Comparison of ENCODE assay signal across 23 cellular contexts in the genomic region with DNA sequence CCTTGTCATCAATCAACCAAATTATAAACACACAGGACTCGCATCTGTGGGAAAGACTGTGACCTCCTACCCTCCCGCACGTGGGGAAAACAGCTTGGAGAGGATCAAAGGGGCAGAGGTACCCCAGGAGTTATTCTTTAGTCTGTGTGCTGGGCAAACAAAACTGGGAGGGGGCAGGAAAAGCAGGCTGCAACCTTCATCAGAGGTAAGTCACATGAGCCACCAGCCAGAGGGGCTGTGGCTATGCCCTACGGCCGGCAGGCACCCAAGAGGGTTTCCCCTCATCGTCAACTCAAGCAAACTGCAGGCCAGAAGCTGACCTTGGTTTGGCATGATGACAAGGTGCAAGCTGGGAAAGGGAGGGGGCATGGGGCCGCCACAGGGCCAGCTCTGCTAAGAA. TPM values are rescaled to one million over a fixed set of nuclear protein-coding genes. Genes with fewer than 3 reads are reported as not detected.
A peak's percentile ranks its signal among the peaks of the same experiment; 100 is the strongest.
DNase-seq lines count a peak whose midpoint lies in the region; ATAC-seq, FAIRE-seq and TF ChIP-seq lines count a peak whose summit lies in the region.
"Had no signal": no experiment of that assay in that cellular context is flagged by ENCODE, and none has a peak within 500 bp of the region (broad histone marks: within the 10 kb centered on the region; RNA-seq: fewer than 3 reads in every experiment).

No MANE protein-coding gene starts in this region.

- peak overlapping the region; percentile 80 for H3K27ac Mint-ChIP-seq in progenitor cell of endocrine pancreas
- H3K27ac Mint-ChIP-seq: CD14-positive monocyte had no signal

- H3K9me3 Mint-ChIP-seq in progenitor cell of endocrine pancreas (ENCODE audit: low read depth), result no peaks in the 10 kb centered on the region
- H3K9me3 Mint-ChIP-seq: CD14-positive monocyte had no signal

- no peaks in the 10 kb centered on the region for H3K36me3 ChIP-seq in endothelial cell of umbilical vein (ENCODE audit: control insufficient read depth in 2 of 2, extremely low read depth in 1 of 2, insufficient read depth in 2 of 2, low read length in 2 of 2)

- no peak overlapping the region for H3K9ac ChIP-seq in endothelial cell of umbilical vein (replicated peaks; ENCODE audit: extremely low read depth, insufficient read depth, low read length)

- FAIRE-seq in endothelial cell of umbilical vein (lab: Jason Lieb, UNC), result no peak
- FAIRE-seq: H54 had no signal

- H2AFZ ChIP-seq in endothelial cell of umbilical vein (ENCODE audit: low read depth, low read length), result no peak overlapping the region

- POLR2A ChIA-PET in endothelial cell of umbilical vein (lab: Charles Lee), result no interaction called here

- H3K4me1 ChIP-seq in endothelial cell of umbilical vein (ENCODE audit: control insufficient read depth, extremely low read depth, insufficient read depth, low read length), result peaks cover 38% of the 10 kb centered on the region

- no peaks in the 10 kb centered on the region for H4K20me1 ChIP-seq in endothelial cell of umbilical vein (replicated peaks; ENCODE audit: control insufficient read depth, extremely low read depth, insufficient read depth, low read length)

- H3K4me2 ChIP-seq in endothelial cell of umbilical vein (ENCODE audit: insufficient read depth, low read length), result no peak overlapping the region

- H3K9me1 ChIP-seq in endothelial cell of umbilical vein (replicated peaks; ENCODE audit: control insufficient read depth, extremely low read depth, insufficient read depth, low read length), result no peaks in the 10 kb centered on the region

- CTCF ChIA-PET in endothelial cell of umbilical vein (lab: Charles Lee), result interaction anchor here (1.7 kb wide), 1 partner anchor 19 kb away, joined by 5 read pairs; no protein-coding TSS in a partner anchor

- dilution Hi-C loops in endothelial cell of umbilical vein (cut with MboI; ENCODE audit: extremely low pct_ligation_motif_present, low sequenced_read_pairs), result no loop called here

- no peaks in the 10 kb centered on the region for H3K9me3 ChIP-seq in endothelial cell of umbilical vein (replicated peaks; ENCODE audit: control insufficient read depth, insufficient read depth, low read length)

- H3K4me3 ChIP-seq in endothelial cell of umbilical vein (replicated peaks in 1 of 3; ENCODE audit: insufficient read depth in 1 of 3, low read depth in 1 of 3, low read length in 3 of 3), result no peak overlapping the region

- no peak for ATAC-seq in stimulated activated naive CD8-positive, alpha-beta T cell treated with anti-CD3 and anti-CD28 coated beads, Interleukin-15, Interleukin-2, amounts not matched to agents 100 U/mL and 50 U/mL, for 24 hours

- TF ChIP-seq POLR2A in endothelial cell of umbilical vein (IDR thresholded peaks at IDR 0.05; ENCODE audit: low read depth, low read length), result no peak

- no peak overlapping the region for H3K27ac ChIP-seq in endothelial cell of umbilical vein (ENCODE audit: insufficient read depth, low read depth, low read length)
- H3K27ac ChIP-seq: 22Rv1 had no signal

- peaks cover 7% of the 10 kb centered on the region for H3K79me2 ChIP-seq in endothelial cell of umbilical vein (ENCODE audit: control insufficient read depth, insufficient read depth, low read length)

- TF ChIP-seq CTCF in endothelial cell of umbilical vein (IDR thresholded peaks at IDR 0.05; ENCODE audit: extremely low read depth in 1 of 2, insufficient read depth in 1 of 2, low read depth in 1 of 2, low read length in 2 of 2) (no peak), progenitor cell of endocrine pancreas (IDR thresholded peaks at IDR 0.05; ENCODE audit: unreplicated experiment) (no peak)

- peak overlapping the region; percentile 41 for H3K4me3 Mint-ChIP-seq in progenitor cell of endocrine pancreas (ENCODE audit: low read depth)
- H3K4me3 Mint-ChIP-seq: CD14-positive monocyte had no signal

- no peaks in the 10 kb centered on the region for H3K27me3 ChIP-seq in endothelial cell of umbilical vein (ENCODE audit: control insufficient read depth in 2 of 2, insufficient read depth in 2 of 2, low read length in 2 of 2)

- peaks cover 79% of the 10 kb centered on the region for H3K4me1 Mint-ChIP-seq in progenitor cell of endocrine pancreas (ENCODE audit: low read depth)

- H3K36me3 Mint-ChIP-seq in progenitor cell of endocrine pancreas (ENCODE audit: insufficient read depth), result peaks cover 13% of the 10 kb centered on the region

- H3K27me3 Mint-ChIP-seq in progenitor cell of endocrine pancreas, result peaks cover 7% of the 10 kb centered on the region

- BruUV-seq in endothelial cell of umbilical vein (replicated peaks; lab: Mats Ljungman, UMichigan), result no TSS peak

- DNase-seq in NCI-H1417 (lab: John Stamatoyannopoulos, UW) (peak in 2 of 3 experiments; percentile 37 to 81), NCI-H1417 treated with DMSO at 0.1 percent for 48 hours (lab: John Stamatoyannopoulos, UW) (no peak), NCI-H146 treated with DMSO at 0.1 percent for 48 hours (lab: John Stamatoyannopoulos, UW; ENCODE audit: unreplicated experiment) (peak; percentile 33), endothelial cell of umbilical vein (ENCODE audit: low read depth, low spot score) (peak; percentile 30), progenitor cell of endocrine pancreas (ENCODE audit: low spot score, unreplicated experiment) (no peak), DMS114 treated with DMSO at 0.1 percent for 48 hours (lab: John Stamatoyannopoulos, UW; ENCODE audit: unreplicated experiment) (no peak)
- DNase-seq in stimulated activated naive CD8-positive, alpha-beta T cell treated with anti-CD3 and anti-CD28 coated beads, Interleukin-15, Interleukin-2, amounts not matched to agents 100 U/mL and 50 U/mL, for 24 hours, result no peak
- no peak for DNase-seq in activated effector memory CD4-positive, alpha-beta T cell treated with anti-CD3 and anti-CD28 coated beads, Interleukin-2, amount 50 U/mL, for 16 hours
- DNase-seq: AML-193, COR-L47, DMS153, GDM1, KBM-7, NCI-H1105, NCI-H1930, NCI-H446, NCI-H526 treated with DMSO at 0.1 percent for 48 hours, OCI-M1, SHP77 had no signal

- intact Hi-C loops in endothelial cell of umbilical vein (cut with micrococcal nuclease), result no loop called here

TF ChIP-seq in endothelial cell of umbilical vein, 7 proteins besides CTCF, POLR2A, EP300 and RAD21:
- no peak for TF ChIP-seq FOS (IDR thresholded peaks at IDR 0.05; ENCODE audit: borderline replicate concordance, insufficient read depth, low read length)
- TF ChIP-seq, protein P1, sequence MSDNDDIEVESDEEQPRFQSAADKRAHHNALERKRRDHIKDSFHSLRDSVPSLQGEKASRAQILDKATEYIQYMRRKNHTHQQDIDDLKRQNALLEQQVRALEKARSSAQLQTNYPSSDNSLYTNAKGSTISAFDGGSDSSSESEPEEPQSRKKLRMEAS (IDR thresholded peaks at IDR 0.05; ENCODE audit: insufficient read depth, insufficient read length), result no peak
- TF ChIP-seq GATA2 (IDR thresholded peaks at IDR 0.05; ENCODE audit: insufficient read depth, insufficient read length, low read depth, low read length), result no peak
- TF ChIP-seq MYC (IDR thresholded peaks at IDR 0.05; ENCODE audit: low read depth, low read length), result no peak
- TF ChIP-seq EZH2 (IDR thresholded peaks at IDR 0.05; ENCODE audit: borderline replicate concordance, low read depth, low read length, severe bottlenecking), result no peak
- no peak for TF ChIP-seq JUN (IDR thresholded peaks at IDR 0.05; ENCODE audit: borderline replicate concordance, insufficient read depth, insufficient read length, low read depth)
- TF ChIP-seq POLR2AphosphoS5 (IDR thresholded peaks at IDR 0.05; ENCODE audit: insufficient read depth, low read depth, low read length), result no peak

RNA-seq across cellular contexts. Expression of a gene that starts 12.5 kb away (rescaled TPM):
- total RNA-seq in endothelial cell of umbilical vein (54.7 and 66.2 TPM in 2 replicates), progenitor cell of endocrine pancreas (35.7 and 39.5 TPM in 2 replicates)
- polyA plus RNA-seq in endothelial cell of umbilical vein, result 85.9 TPM in 2 replicates
- polyA plus RNA-seq in endothelial cell of umbilical vein (2011; cell fraction: cytosol; rRNA removed), result 76.3 and 87.7 TPM in 2 replicates
- 37.8 and 40.8 TPM in 2 replicates for polyA plus RNA-seq in endothelial cell of umbilical vein (2011; cell fraction: nucleus; rRNA removed)
- polyA plus RNA-seq in endothelial cell of umbilical vein (2012), result 49.5 and 57.3 TPM in 2 replicates
- 47.4 and 52.7 TPM in 2 replicates for polyA minus RNA-seq in endothelial cell of umbilical vein
- polyA minus RNA-seq in endothelial cell of umbilical vein (2011; cell fraction: cytosol; rRNA and poly(A)+ RNA removed), result 20.1 TPM
- polyA minus RNA-seq in endothelial cell of umbilical vein (2011; cell fraction: nucleus; rRNA and poly(A)+ RNA removed), result 19.8 and 21.2 TPM in 2 replicates

RNA-seq across cellular contexts. Expression of a gene that starts 54.3 kb away (rescaled TPM):
- 22.1 TPM in 2 replicates for total RNA-seq in endothelial cell of umbilical vein
- polyA plus RNA-seq in endothelial cell of umbilical vein, result 175 and 265 TPM in 2 replicates
- 56.7 and 70.5 TPM in 2 replicates for polyA plus RNA-seq in endothelial cell of umbilical vein (2011; cell fraction: cytosol; rRNA removed)
- 21.7 and 27.7 TPM in 2 replicates for polyA plus RNA-seq in endothelial cell of umbilical vein (2011; cell fraction: nucleus; rRNA removed)
- polyA plus RNA-seq in endothelial cell of umbilical vein (2012), result 3.1 and 3.6 TPM in 2 replicates
- polyA minus RNA-seq in endothelial cell of umbilical vein, result 84.2 and 89.6 TPM in 2 replicates
- polyA minus RNA-seq in endothelial cell of umbilical vein (2011; cell fraction: cytosol; rRNA and poly(A)+ RNA removed), result not detected
- 15.0 and 19.9 TPM in 2 replicates for polyA minus RNA-seq in endothelial cell of umbilical vein (2011; cell fraction: nucleus; rRNA and poly(A)+ RNA removed)
- total RNA-seq in progenitor cell of endocrine pancreas, result 42.2 and 48.0 TPM in 2 replicates
- total RNA-seq: Daoy had no signal
- polyA plus RNA-seq: CD14-positive monocyte had no signal

Comparison
In these comparisons a context has a peak if more than half of its experiments do, and no peak if none do; other contexts are left out.
1. DNase-seq: peak in NCI-H1417 (2 of 3), NCI-H146 treated with DMSO at 0.1 percent for 48 hours (single experiment) and endothelial cell of umbilical vein (single experiment); none in NCI-H1417 treated with DMSO at 0.1 percent for 48 hours (single experiment), progenitor cell of endocrine pancreas (single experiment), DMS114 treated with DMSO at 0.1 percent for 48 hours (single experiment), stimulated activated naive CD8-positive, alpha-beta T cell treated with anti-CD3 and anti-CD28 coated beads, Interleukin-15, Interleukin-2, amounts not matched to agents 100 U/mL and 50 U/mL, for 24 hours (single experiment) and activated effector memory CD4-positive, alpha-beta T cell treated with anti-CD3 and anti-CD28 coated beads, Interleukin-2, amount 50 U/mL, for 16 hours (single experiment).